Comparison of ENCODE assay signal across 1 cellular context in the genomic region with DNA sequence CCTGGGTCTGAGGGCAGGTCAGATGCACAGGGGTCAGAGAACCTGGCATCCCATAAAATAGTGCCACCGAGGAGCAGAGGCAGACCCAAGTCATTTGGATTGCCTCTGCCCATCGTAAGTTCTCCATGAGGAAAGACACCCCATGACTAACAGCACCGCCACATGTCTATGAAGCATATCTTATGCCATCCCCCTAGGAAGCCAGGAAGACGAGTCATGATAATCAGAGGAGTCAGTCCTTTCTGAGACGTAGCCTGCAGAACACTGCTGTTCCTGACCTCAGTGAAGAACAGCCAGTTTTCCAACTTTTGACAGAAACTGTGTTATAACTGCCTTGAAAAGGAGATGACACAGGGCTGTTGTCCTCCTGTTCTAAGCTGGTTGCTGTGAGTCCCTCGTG.
TF ChIP-seq lines count a peak whose summit lies in the region.

No MANE protein-coding gene starts in this region.

TF ChIP-seq in HCT116, 20 proteins besides CTCF, POLR2A, EP300 and RAD21 (continued from another document):
- TF ChIP-seq, protein P1, sequence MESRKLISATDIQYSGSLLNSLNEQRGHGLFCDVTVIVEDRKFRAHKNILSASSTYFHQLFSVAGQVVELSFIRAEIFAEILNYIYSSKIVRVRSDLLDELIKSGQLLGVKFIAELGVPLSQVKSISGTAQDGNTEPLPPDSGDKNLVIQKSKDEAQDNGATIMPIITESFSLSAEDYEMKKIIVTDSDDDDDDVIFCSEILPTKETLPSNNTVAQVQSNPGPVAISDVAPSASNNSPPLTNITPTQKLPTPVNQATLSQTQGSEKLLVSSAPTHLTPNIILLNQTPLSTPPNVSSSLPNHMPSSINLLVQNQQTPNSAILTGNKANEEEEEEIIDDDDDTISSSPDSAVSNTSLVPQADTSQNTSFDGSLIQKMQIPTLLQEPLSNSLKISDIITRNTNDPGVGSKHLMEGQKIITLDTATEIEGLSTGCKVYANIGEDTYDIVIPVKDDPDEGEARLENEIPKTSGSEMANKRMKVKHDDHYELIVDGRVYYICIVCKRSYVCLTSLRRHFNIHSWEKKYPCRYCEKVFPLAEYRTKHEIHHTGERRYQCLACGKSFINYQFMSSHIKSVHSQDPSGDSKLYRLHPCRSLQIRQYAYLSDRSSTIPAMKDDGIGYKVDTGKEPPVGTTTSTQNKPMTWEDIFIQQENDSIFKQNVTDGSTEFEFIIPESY (IDR thresholded peaks at IDR 0.05; ENCODE audit: extremely low read depth, insufficient replicate concordance, low read length), result no peak
- peak; percentile 56; the same call in 1 of the 2 replicates for TF ChIP-seq JUND (IDR thresholded peaks at IDR 0.05)
- no peak for TF ChIP-seq EZH2 (IDR thresholded peaks at IDR 0.05)
- TF ChIP-seq ELF1 (IDR thresholded peaks at IDR 0.05; ENCODE audit: borderline replicate concordance, low read depth), result no peak
